In genomic region chr17:8138672-8139371, GRCh38 we compare ENCODE assay signal across 1 cellular context.
A peak's percentile ranks its signal among the peaks of the same experiment; 100 is the strongest.
TF ChIP-seq lines count a peak whose summit lies in the region.

No MANE protein-coding gene starts in this region.

TF ChIP-seq in H1, 55 proteins besides CTCF, POLR2A, EP300 and RAD21:
- peak; percentile 5; the same call in 1 of the 2 replicates for TF ChIP-seq KDM1A (IDR thresholded peaks at IDR 0.05; ENCODE audit: borderline replicate concordance, low read length)
- no peak for TF ChIP-seq CEBPB (IDR thresholded peaks at IDR 0.05; ENCODE audit: low read depth, low read length)
- peak; percentile 94 for TF ChIP-seq TAF7 (optimal IDR thresholded peaks at IDR 0.05; ENCODE audit: borderline replicate concordance, low read depth, low read length)
- TF ChIP-seq NANOG (IDR thresholded peaks at IDR 0.05; ENCODE audit: insufficient read depth, low read depth, low read length, poor library complexity, severe bottlenecking), result peak; percentile 35
- no peak for TF ChIP-seq GABPA (IDR thresholded peaks at IDR 0.05; ENCODE audit: borderline replicate concordance, insufficient read depth, low read length)
- TF ChIP-seq SUZ12 (IDR thresholded peaks at IDR 0.05; ENCODE audit: low read length), result no peak
- TF ChIP-seq TAF1 (IDR thresholded peaks at IDR 0.05; ENCODE audit: low read depth, low read length), result peak; percentile 90
- no peak for TF ChIP-seq CHD7 (IDR thresholded peaks at IDR 0.05; ENCODE audit: insufficient replicate concordance, low read length)
- TF ChIP-seq MAFK (IDR thresholded peaks at IDR 0.05; ENCODE audit: low read depth, low read length), result no peak
- no peak for TF ChIP-seq CBX5 (IDR thresholded peaks at IDR 0.05; ENCODE audit: low read depth, low read length)
- no peak for TF ChIP-seq RXRA (IDR thresholded peaks at IDR 0.05; ENCODE audit: insufficient read depth, low read depth, low read length)
- TF ChIP-seq RNF2 (IDR thresholded peaks at IDR 0.05; ENCODE audit: borderline replicate concordance, low read depth, low read length, missing control alignments, poor library complexity, severe bottlenecking), result no peak
- no peak; the same call in 1 of the 2 replicates for TF ChIP-seq YY1 (IDR thresholded peaks at IDR 0.05; ENCODE audit: low read depth, low read length)
- no peak for TF ChIP-seq KDM4A (IDR thresholded peaks at IDR 0.05; ENCODE audit: low read depth, low read length, severe bottlenecking)
- TF ChIP-seq CHD2 (IDR thresholded peaks at IDR 0.05; ENCODE audit: low read length), result peak; percentile 83
- TF ChIP-seq CHD1 (IDR thresholded peaks at IDR 0.05; ENCODE audit: low read depth, low read length), result no peak
- TF ChIP-seq EZH2 (IDR thresholded peaks at IDR 0.05; ENCODE audit: low read depth, low read length, severe bottlenecking), result no peak
- peak; percentile 64 for TF ChIP-seq BRCA1 (IDR thresholded peaks at IDR 0.05; ENCODE audit: low read depth, low read length)
- TF ChIP-seq TCF12 (IDR thresholded peaks at IDR 0.05; ENCODE audit: low read depth, low read length), result 0 out of 2 replicates have a peak, but pooled peaks have one; percentile 10
- TF ChIP-seq RBBP5 (IDR thresholded peaks at IDR 0.05; ENCODE audit: borderline replicate concordance, low read depth, low read length), result peak; percentile 99; the same call in 1 of the 2 replicates
- TF ChIP-seq RFX5 (IDR thresholded peaks at IDR 0.05; ENCODE audit: borderline replicate concordance, low read depth, low read length), result no peak
- TF ChIP-seq ATF2 (IDR thresholded peaks at IDR 0.05; ENCODE audit: low read length), result peak; percentile 91
- no peak for TF ChIP-seq SIX5 (IDR thresholded peaks at IDR 0.05; ENCODE audit: low read depth, low read length)
- peak; percentile 38; the same call in 1 of the 2 replicates for TF ChIP-seq NRF1 (IDR thresholded peaks at IDR 0.05; ENCODE audit: low read depth, low read length)
- TF ChIP-seq JUN (IDR thresholded peaks at IDR 0.05; ENCODE audit: low read depth, low read length), result peak; percentile 94
- no peak for TF ChIP-seq EGR1 (IDR thresholded peaks at IDR 0.05; ENCODE audit: borderline replicate concordance, low read depth, low read length)
- peak; percentile 99 for TF ChIP-seq TBP (IDR thresholded peaks at IDR 0.05; ENCODE audit: low read depth, low read length)
- no peak for TF ChIP-seq HDAC6 (IDR thresholded peaks at IDR 0.05; ENCODE audit: low read depth, low read length)
- TF ChIP-seq MAX (IDR thresholded peaks at IDR 0.05), result peak; percentile 90
- peak; percentile 24 to 57; a peak in 1 of 4 replicates for TF ChIP-seq HDAC2 (IDR thresholded peaks at IDR 0.05; ENCODE audit: borderline replicate concordance in 1 of 2, low read depth in 2 of 2, low read length in 2 of 2)
- TF ChIP-seq FOSL1 (IDR thresholded peaks at IDR 0.05; ENCODE audit: insufficient read depth, low read depth, low read length), result no peak
- no peak for TF ChIP-seq CTBP2 (IDR thresholded peaks at IDR 0.05; ENCODE audit: borderline replicate concordance, insufficient read depth, insufficient read length, low read length)
- TF ChIP-seq SAP30 (IDR thresholded peaks at IDR 0.05; ENCODE audit: insufficient read depth, insufficient replicate concordance, low read length), result no peak
- TF ChIP-seq E2F6 (IDR thresholded peaks at IDR 0.05), result peak; percentile 82
- peak; percentile 47; the same call in 1 of the 2 replicates for TF ChIP-seq PHF8 (conservative IDR thresholded peaks at IDR 0.05; ENCODE audit: low read depth, low read length)
- peak; percentile 38; the same call in 1 of the 2 replicates for TF ChIP-seq JUND (IDR thresholded peaks at IDR 0.05; ENCODE audit: low read length)
- no peak for TF ChIP-seq GTF2F1 (IDR thresholded peaks at IDR 0.05; ENCODE audit: borderline replicate concordance, low read depth, low read length)
- no peak for TF ChIP-seq BCL11A (IDR thresholded peaks at IDR 0.05; ENCODE audit: low read depth in 2 of 2, low read length in 2 of 2)
- no peak for TF ChIP-seq SP2 (IDR thresholded peaks at IDR 0.05; ENCODE audit: low read length)
- TF ChIP-seq CREB1 (IDR thresholded peaks at IDR 0.05), result peak; percentile 90
- no peak for TF ChIP-seq ATF3 (IDR thresholded peaks at IDR 0.05; ENCODE audit: insufficient read depth, low read depth, low read length)
- peak; percentile 24; the same call in 1 of the 2 replicates for TF ChIP-seq SRF (IDR thresholded peaks at IDR 0.05; ENCODE audit: low read depth, low read length)
- TF ChIP-seq SIN3A (conservative IDR thresholded peaks at IDR 0.05 in 1 of 2, IDR thresholded peaks at IDR 0.05 in 1 of 2; ENCODE audit: low read depth in 1 of 2, low read length in 2 of 2), result peak in 1 of 2 experiments; percentile 77; a peak in 2 of 4 replicates
- TF ChIP-seq POLR2AphosphoS5 (IDR thresholded peaks at IDR 0.05; ENCODE audit: low read depth, low read length), result peak; percentile 73
- TF ChIP-seq KDM5A (IDR thresholded peaks at IDR 0.05; ENCODE audit: low read length), result no peak
- TF ChIP-seq ZNF274 (IDR thresholded peaks at IDR 0.05; ENCODE audit: borderline replicate concordance, extremely low read depth, low read length), result no peak
- no peak for TF ChIP-seq SP4 (IDR thresholded peaks at IDR 0.05; ENCODE audit: low read length)
- TF ChIP-seq BACH1 (IDR thresholded peaks at IDR 0.05; ENCODE audit: low read length), result no peak; the same call in 1 of the 2 replicates
- TF ChIP-seq SP1 (IDR thresholded peaks at IDR 0.05; ENCODE audit: low read depth, low read length), result no peak
- TF ChIP-seq SIRT6 (IDR thresholded peaks at IDR 0.05; ENCODE audit: low read length), result no peak
- TF ChIP-seq TEAD4 (IDR thresholded peaks at IDR 0.05; ENCODE audit: low read depth, low read length), result peak; percentile 80
- TF ChIP-seq CBX8 (IDR thresholded peaks at IDR 0.05; ENCODE audit: borderline replicate concordance, low read depth, low read length), result no peak
- no peak for TF ChIP-seq USF2 (IDR thresholded peaks at IDR 0.05; ENCODE audit: low read length)
- 0 out of 2 replicates have a peak, but pooled peaks have one; percentile 7 for TF ChIP-seq POU5F1 (IDR thresholded peaks at IDR 0.05; ENCODE audit: low read depth, low read length)
- TF ChIP-seq ASH2L (IDR thresholded peaks at IDR 0.05; ENCODE audit: low read length), result peak; percentile 100
TF ChIP-seq in H1: peak in this region for 24.
